11 cellular contexts compared by ENCODE assay signal in genomic region chr1:161553631-161554030, GRCh38. TPM values are rescaled to one million over a fixed set of nuclear protein-coding genes. Genes with fewer than 3 reads are reported as not detected.
A peak's percentile ranks its signal among the peaks of the same experiment; 100 is the strongest.
DNase-seq lines count a peak whose midpoint lies in the region; ATAC-seq, FAIRE-seq and TF ChIP-seq lines count a peak whose summit lies in the region.
"Not testable (repeated sequence)": the region's sequence is repeated elsewhere in the genome, so short reads cannot be mapped to it uniquely, and the experiment has no call there.
"Had no signal": no experiment of that assay in that cellular context is flagged by ENCODE, and none has a peak within 500 bp of the region (broad histone marks: within the 10 kb centered on the region; RNA-seq: fewer than 3 reads in every experiment).

No MANE protein-coding gene starts in this region.

- not testable (repeated sequence) for H3K27me3 ChIP-seq in colonic mucosa, neutrophil

- ATAC-seq in Right ventricle myocardium superior (ENCODE audit: poor library complexity), result peak; percentile 34
- peak; percentile 45 for ATAC-seq in left ventricle myocardium superior
- ATAC-seq in natural killer cell, result not testable (repeated sequence)

- not testable (repeated sequence) for TF ChIP-seq CTCF in colonic mucosa (IDR thresholded peaks at IDR 0.05); natural killer cell (IDR thresholded peaks at IDR 0.05); neutrophil (IDR thresholded peaks at IDR 0.05)

- H3K9ac ChIP-seq in colonic mucosa (ENCODE audit: low read depth in 2 of 2, low read length in 2 of 2), result not testable (repeated sequence)

- not testable (repeated sequence) for H3K9me3 Mint-ChIP-seq in activated CD4-positive, alpha-beta memory T cell treated with anti-CD3 and anti-CD28 coated beads, Interleukin-2, amount 10 ng/mL, durations not matched to agents 7 days and 5 days; natural killer cell

- TF ChIP-seq POLR2A in GM12892 (IDR thresholded peaks at IDR 0.05; ENCODE audit: low read depth, low read length), result not testable (repeated sequence)

- not testable (repeated sequence) for DNase-seq in GM12892 (ENCODE audit: insufficient read length); activated CD4-positive, alpha-beta memory T cell treated with anti-CD3 and anti-CD28 coated beads, Interleukin-2, amount 10 ng/mL, durations not matched to agents 7 days and 5 days; colonic mucosa; Right ventricle myocardium superior; left ventricle myocardium superior; natural killer cell

- intact Hi-C loops in colonic mucosa (cut with DNase I); Right ventricle myocardium superior (cut with DNase I); left ventricle myocardium superior (cut with micrococcal nuclease); natural killer cell (cut with micrococcal nuclease): not testable (repeated sequence)

- H3K27ac Mint-ChIP-seq in activated CD4-positive, alpha-beta memory T cell treated with anti-CD3 and anti-CD28 coated beads, Interleukin-2, amount 10 ng/mL, durations not matched to agents 7 days and 5 days, result peak overlapping the region; percentile 26
- peak overlapping the region; percentile 84 to 89 for H3K27ac Mint-ChIP-seq in natural killer cell

- not testable (repeated sequence) for H3K9me3 ChIP-seq in colonic mucosa, neutrophil

- H3K4me1 Mint-ChIP-seq in activated CD4-positive, alpha-beta memory T cell treated with anti-CD3 and anti-CD28 coated beads, Interleukin-2, amount 10 ng/mL, durations not matched to agents 7 days and 5 days, result peaks cover 32% of the 10 kb centered on the region
- peaks cover 37 to 54% of the 10 kb centered on the region in 2 donors for H3K4me1 Mint-ChIP-seq in natural killer cell

- H3K27ac ChIP-seq in colonic mucosa (peak overlapping the region; percentile 22), neutrophil (peak overlapping the region; percentile 90)

- H3K4me1 ChIP-seq in colonic mucosa, result not testable (repeated sequence)
- H3K4me1 ChIP-seq in neutrophil (ENCODE audit: control insufficient read depth in 1 of 2, insufficient read depth in 1 of 2, low read depth in 1 of 2, low read length in 1 of 2), result peaks cover 60 to 67% of the 10 kb centered on the region in 2 experiments

- H3K27me3 Mint-ChIP-seq in activated CD4-positive, alpha-beta memory T cell treated with anti-CD3 and anti-CD28 coated beads, Interleukin-2, amount 10 ng/mL, durations not matched to agents 7 days and 5 days; natural killer cell (ENCODE audit: low read depth in 2 of 2): not testable (repeated sequence)

- not testable (repeated sequence) for H3K36me3 ChIP-seq in colonic mucosa, neutrophil

- POLR2A ChIA-PET in activated CD4-positive, alpha-beta memory T cell treated with anti-CD3 and anti-CD28 coated beads, Interleukin-2, amount 10 ng/mL, durations not matched to agents 7 days and 5 days (lab: Charles Lee), result not testable (repeated sequence)

- H3K36me3 Mint-ChIP-seq in activated CD4-positive, alpha-beta memory T cell treated with anti-CD3 and anti-CD28 coated beads, Interleukin-2, amount 10 ng/mL, durations not matched to agents 7 days and 5 days (ENCODE audit: low read depth), result peaks cover 14% of the 10 kb centered on the region
- not testable (repeated sequence) for H3K36me3 Mint-ChIP-seq in natural killer cell

- FAIRE-seq in GM12892 (lab: Jason Lieb, UNC), result peak; percentile 54

- H3K4me3 ChIP-seq in colonic mucosa, result not testable (repeated sequence)
- H3K4me3 ChIP-seq in neutrophil (ENCODE audit: low read depth in 1 of 2, low read length in 1 of 2), result peak overlapping the region in 1 of 2 experiments; percentile 52

- H3K4me3 Mint-ChIP-seq in activated CD4-positive, alpha-beta memory T cell treated with anti-CD3 and anti-CD28 coated beads, Interleukin-2, amount 10 ng/mL, durations not matched to agents 7 days and 5 days, result not testable (repeated sequence)
- peak overlapping the region; percentile 28 for H3K4me3 Mint-ChIP-seq in natural killer cell

- CTCF ChIA-PET in activated CD4-positive, alpha-beta memory T cell treated with anti-CD3 and anti-CD28 coated beads, Interleukin-2, amount 10 ng/mL, durations not matched to agents 7 days and 5 days (lab: Charles Lee), result not testable (repeated sequence)

RNA-seq across cellular contexts. Expression of gene FCGR3A, which starts 4.0 kb away (rescaled TPM):
- not detected for polyA plus RNA-seq in GM12892 (2012; ENCODE audit: missing spikeins)
- under 1 TPM; 0.18 to 0.53 TPM for total RNA-seq in activated CD4-positive, alpha-beta memory T cell treated with anti-CD3 and anti-CD28 coated beads, Interleukin-2, amount 10 ng/mL, durations not matched to agents 7 days and 5 days
- total RNA-seq in colonic mucosa (10 to 100 TPM in 1 of 2 donors, 1 to 10 TPM in 1; 3.2 to 10.1 TPM), Right ventricle myocardium superior (23.0 TPM), left ventricle myocardium superior (19.9 TPM), natural killer cell (100 to 1,000 TPM; 557 to 892 (median 848) TPM)
- total RNA-seq: A673, Caco-2, Calu3 had no signal
- polyA plus RNA-seq: AG04450 had no signal

RNA-seq across cellular contexts. Expression of gene HSPA6, which starts 29.3 kb away (rescaled TPM):
- 0.66 TPM for polyA plus RNA-seq in GM12892 (2012; ENCODE audit: missing spikeins)
- total RNA-seq in activated CD4-positive, alpha-beta memory T cell treated with anti-CD3 and anti-CD28 coated beads, Interleukin-2, amount 10 ng/mL, durations not matched to agents 7 days and 5 days, result 1 to 10 TPM in 1 of 2 experiments, under 1 TPM in 1; 0.91 to 1.2 TPM
- total RNA-seq in colonic mucosa, result 1 to 10 TPM; 1.0 to 3.6 TPM
- total RNA-seq in Right ventricle myocardium superior, result 1.3 TPM
- total RNA-seq in left ventricle myocardium superior, result 1.1 TPM
- 1 to 10 TPM; 5.8 to 6.5 (median 6.0) TPM for total RNA-seq in natural killer cell

RNA-seq across cellular contexts. Expression of gene FCGR2A, which starts 48.4 kb away (rescaled TPM):
- 1.9 TPM for polyA plus RNA-seq in GM12892 (2012; ENCODE audit: missing spikeins)
- total RNA-seq in activated CD4-positive, alpha-beta memory T cell treated with anti-CD3 and anti-CD28 coated beads, Interleukin-2, amount 10 ng/mL, durations not matched to agents 7 days and 5 days, result under 1 TPM in 1 of 2 experiments, not detected in 1; 0.30 TPM
- total RNA-seq in colonic mucosa (10 to 100 TPM in 1 of 2 donors, 1 to 10 TPM in 1; 4.5 to 14.0 TPM), Right ventricle myocardium superior (13.6 TPM), left ventricle myocardium superior (19.9 TPM), natural killer cell (10 to 100 TPM in 2 of 3 donors, 1 to 10 TPM in 1; 7.5 to 34.6 (median 13.9) TPM)
- total RNA-seq: A673, Caco-2, Calu3 had no signal

Comparison
In these comparisons a context has a peak if more than half of its experiments do, and no peak if none do; other contexts are left out.
1. RNA of gene FCGR3A, which starts 4.0 kb away (total RNA-seq): 557 to 892 TPM in natural killer cell; 23.0 TPM in Right ventricle myocardium superior (single experiment), 19.9 TPM in left ventricle myocardium superior (single experiment), 3.2 to 10.1 TPM in colonic mucosa and 0.18 to 0.53 TPM in activated CD4-positive, alpha-beta memory T cell treated with anti-CD3 and anti-CD28 coated beads, Interleukin-2, amount 10 ng/mL, durations not matched to agents 7 days and 5 days; every median in the first group is over 10 times any median in the second.
2. RNA of gene FCGR2A, which starts 48.4 kb away (total RNA-seq): 19.9 TPM in left ventricle myocardium superior (single experiment), 4.5 to 14.0 TPM in colonic mucosa, 7.5 to 34.6 TPM in natural killer cell and 13.6 TPM in Right ventricle myocardium superior (single experiment); 0.30 TPM in activated CD4-positive, alpha-beta memory T cell treated with anti-CD3 and anti-CD28 coated beads, Interleukin-2, amount 10 ng/mL, durations not matched to agents 7 days and 5 days; every median in the first group is over 4 times any median in the second.